Comparison of ENCODE assay signal across 33 cellular contexts in genomic region chr4:147747787-147748454, GRCh38. TPM values are rescaled to one million over a fixed set of nuclear protein-coding genes. Genes with fewer than 3 reads are reported as not detected.
DNase-seq lines count a peak whose midpoint lies in the region; ATAC-seq and TF ChIP-seq lines count a peak whose summit lies in the region.
"Had no signal": no experiment of that assay in that cellular context is flagged by ENCODE, and none has a peak within 500 bp of the region (broad histone marks: within the 10 kb centered on the region; RNA-seq: fewer than 3 reads in every experiment).

No MANE protein-coding gene starts in this region.

- TF ChIP-seq CTCF in heart left ventricle (IDR thresholded peaks at IDR 0.05) (no peak), right lobe of liver (IDR thresholded peaks at IDR 0.05) (no peak)

- H3K9me3 ChIP-seq in heart left ventricle: no peaks in the 10 kb centered on the region
- H3K9me3 ChIP-seq in right lobe of liver: no peaks in the 10 kb centered on the region
- no peaks in the 10 kb centered on the region for H3K9me3 ChIP-seq in stomach smooth muscle (ENCODE audit: control insufficient read depth in 2 of 2, low read length in 2 of 2)
- H3K9me3 ChIP-seq: spleen, tibial nerve had no signal

- peaks cover 0 to 9% (median 0%) of the 10 kb centered on the region in 9 donors for H3K36me3 ChIP-seq in heart left ventricle
- H3K36me3 ChIP-seq in right lobe of liver: no peaks in the 10 kb centered on the region
- no peaks in the 10 kb centered on the region for H3K36me3 ChIP-seq in stomach smooth muscle (ENCODE audit: control insufficient read depth in 2 of 2, insufficient read depth in 2 of 2, low read length in 2 of 2)
- H3K36me3 ChIP-seq: cardiac muscle cell, spleen, tibial nerve had no signal

- WGBS in heart left ventricle, 4 donors: 57 to 70% (median 60%) methylated on average over 5 of the region's 5 CpGs
- WGBS in right lobe of liver (ENCODE audit: insufficient coverage, low coverage, low lambda C conversion rate, missing lambda C conversion rate): 43% methylated on average over 4 of the region's 5 CpGs

- no peak for TF ChIP-seq POLR2A in heart left ventricle (IDR thresholded peaks at IDR 0.05)
- no peak for TF ChIP-seq POLR2A in right lobe of liver (IDR thresholded peaks at IDR 0.05)

- no peak overlapping the region for H3K9ac ChIP-seq in stomach smooth muscle (ENCODE audit: low read length in 2 of 2)
- H3K9ac ChIP-seq: parathyroid adenoma had no signal

- ATAC-seq in heart left ventricle: peak; percentile 58 to 78 (median 64)
- peak; percentile 87 to 99 (median 98) for ATAC-seq in right lobe of liver
- no peak for ATAC-seq in HG03469 (IDR thresholded peaks at IDR 0.05; ENCODE audit: unreplicated experiment)
- ATAC-seq: activated CD8-positive, alpha-beta T cell treated with anti-CD3 and anti-CD28 coated beads for 36 hours; activated naive CD4-positive, alpha-beta T cell treated with anti-CD3 and anti-CD28 coated beads, Interleukin-2, amount 50 U/mL, for 72 hours; CD8-positive, alpha-beta T cell; esophagus mucosa; stimulated activated naive CD8-positive, alpha-beta T cell treated with anti-CD3 and anti-CD28 coated beads, Interleukin-15, amount 100 ng/mL, for 72 hours had no signal

- intact Hi-C loops in heart left ventricle (cut with DNase I) (no loop called here), right lobe of liver (cut with DNase I) (no loop called here)

- H3K4me1 ChIP-seq in heart left ventricle (peaks cover 0 to 58% (median 23%) of the 10 kb centered on the region in 12 donors), right lobe of liver (no peaks in the 10 kb centered on the region), stomach smooth muscle (ENCODE audit: control insufficient read depth, insufficient read depth, low read length) (peaks cover 20% of the 10 kb centered on the region)
- H3K4me1 ChIP-seq: parathyroid adenoma had no signal

- no peaks in the 10 kb centered on the region for H3K27me3 ChIP-seq in heart left ventricle
- H3K27me3 ChIP-seq in right lobe of liver: no peaks in the 10 kb centered on the region
- no peaks in the 10 kb centered on the region for H3K27me3 ChIP-seq in stomach smooth muscle (ENCODE audit: control insufficient read depth in 1 of 2, insufficient read depth in 2 of 2, low read length in 2 of 2)
- H3K27me3 ChIP-seq: cardiac muscle cell, spleen, tibial nerve had no signal

- peak overlapping the region in 10 of 12 donors; percentile 1 to 54 (median 36) for H3K27ac ChIP-seq in heart left ventricle
- H3K27ac ChIP-seq in right lobe of liver: no peak overlapping the region
- H3K27ac ChIP-seq in stomach smooth muscle (ENCODE audit: low read length): peak overlapping the region; percentile 24
- H3K27ac ChIP-seq: cardiac muscle cell, HL-60, parathyroid adenoma, spleen had no signal

- H3K4me3 ChIP-seq in heart left ventricle (no peak overlapping the region), right lobe of liver (no peak overlapping the region), stomach smooth muscle (ENCODE audit: low read length in 2 of 2) (no peak overlapping the region)
- H3K4me3 ChIP-seq: cardiac muscle cell, spleen, tibial nerve had no signal

- DNase-seq in astrocyte of the hippocampus (ENCODE audit: low read depth, low spot score) (peak; percentile 22), heart left ventricle (no peak), right lobe of liver (peak in 2 of 3 donors; percentile 51 to 57), hypothalamus (lab: John Stamatoyannopoulos, UW) (no peak), DMS53 (lab: John Stamatoyannopoulos, UW) (no peak), NCI-H146 treated with DMSO at 0.1 percent for 48 hours (lab: John Stamatoyannopoulos, UW; ENCODE audit: unreplicated experiment) (no peak)
- DNase-seq: ACHN; activated CD8-positive, alpha-beta T cell treated with anti-CD3 and anti-CD28 coated beads for 36 hours; amygdala; CD8-positive, alpha-beta T cell; DMS 273 treated with DMSO at 0.1 percent for 48 hours; endodermal cell; foreskin fibroblast; head of caudate nucleus; kidney glomerular epithelial cell; mammary epithelial cell; NCI-H1417; NCI-H2029 treated with DMSO at 0.1 percent for 48 hours; NCI-H2227 treated with DMSO at 0.1 percent for 48 hours; SIG-M5; spleen; stimulated activated CD4-positive, alpha-beta T cell treated with anti-CD3 and anti-CD28 coated beads, Interleukin-2, amount 100 ng/mL, for 24 hours; stimulated activated CD8-positive, alpha-beta memory T cell treated with anti-CD3 and anti-CD28 coated beads, Interleukin-4, amount 100 ng/mL, for 48 hours; stimulated activated naive CD8-positive, alpha-beta T cell treated with anti-CD3 and anti-CD28 coated beads, Interleukin-15, amount 100 ng/mL, for 72 hours; T-helper 9 cell had no signal

RNA-seq across cellular contexts. Expression of gene ARHGAP10, which starts 16.0 kb away (rescaled TPM):
- total RNA-seq in heart left ventricle (10 to 100 TPM; 30.6 to 64.2 (median 51.7) TPM), right lobe of liver (10 to 100 TPM in 3 of 6 experiments, 1 to 10 TPM in 3; 5.5 to 13.3 (median 10.4) TPM)
- 10 to 100 TPM; 39.8 to 73.7 TPM for polyA plus RNA-seq in heart left ventricle

Comparison
In these comparisons a context has a peak if more than half of its experiments do, and no peak if none do; other contexts are left out.
1. DNase-seq: peak in astrocyte of the hippocampus (single experiment) and right lobe of liver (2 of 3); none in heart left ventricle (0 of 5), hypothalamus (0 of 51), DMS53 (single experiment) and NCI-H146 treated with DMSO at 0.1 percent for 48 hours (single experiment).
2. H3K27ac ChIP-seq: peak in heart left ventricle (10 of 12) and stomach smooth muscle (single experiment); none in right lobe of liver (0 of 3).